Comparison of ENCODE assay signal across 2 cellular contexts in the genomic region with DNA sequence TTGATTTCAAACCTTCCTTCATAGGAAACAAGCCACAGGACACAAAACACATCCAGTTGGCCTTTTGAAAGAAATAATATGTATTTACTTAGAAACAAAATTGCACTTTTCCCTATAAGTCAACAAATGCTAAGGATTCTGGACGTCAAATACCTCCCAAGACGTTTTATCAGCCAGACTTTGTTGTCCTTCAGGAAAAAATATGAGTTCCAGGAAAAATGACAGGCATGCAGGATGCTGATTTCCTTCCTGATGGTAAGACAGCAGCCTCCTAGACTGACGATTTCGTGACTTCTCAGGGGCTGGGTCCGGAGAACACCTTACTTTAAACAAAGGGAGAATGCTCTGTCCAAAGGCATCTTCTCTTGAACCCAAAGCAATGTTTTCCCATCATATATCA.
A peak's percentile ranks its signal among the peaks of the same experiment; 100 is the strongest.
TF ChIP-seq lines count a peak whose summit lies in the region.

No MANE protein-coding gene starts in this region.

TF ChIP-seq in A549, 52 proteins besides CTCF, POLR2A, EP300 and RAD21:
- TF ChIP-seq NFE2L2 (conservative IDR thresholded peaks at IDR 0.05; ENCODE audit: low read length): no peak
- TF ChIP-seq CEBPB (IDR thresholded peaks at IDR 0.05): no peak
- peak; percentile 58 for TF ChIP-seq GATA3 (IDR thresholded peaks at IDR 0.05; ENCODE audit: borderline replicate concordance)
- TF ChIP-seq JUN (IDR thresholded peaks at IDR 0.05): peak; percentile 44 to 60; a peak in 3 of 5 replicates
- TF ChIP-seq RCOR1 (IDR thresholded peaks at IDR 0.05; ENCODE audit: low read depth, low read length): no peak
- TF ChIP-seq FOSL2 (IDR thresholded peaks at IDR 0.05): no peak
- no peak for TF ChIP-seq FOSL2 (CRISPR knock-in tag; IDR thresholded peaks at IDR 0.05)

TF ChIP-seq in endothelial cell of umbilical vein, 7 proteins besides CTCF, POLR2A, EP300 and RAD21:
- TF ChIP-seq, protein P1, sequence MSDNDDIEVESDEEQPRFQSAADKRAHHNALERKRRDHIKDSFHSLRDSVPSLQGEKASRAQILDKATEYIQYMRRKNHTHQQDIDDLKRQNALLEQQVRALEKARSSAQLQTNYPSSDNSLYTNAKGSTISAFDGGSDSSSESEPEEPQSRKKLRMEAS (IDR thresholded peaks at IDR 0.05; ENCODE audit: insufficient read depth, insufficient read length): no peak
- TF ChIP-seq GATA2 (IDR thresholded peaks at IDR 0.05; ENCODE audit: insufficient read depth, insufficient read length, low read depth, low read length) (peak; percentile 60), FOS (IDR thresholded peaks at IDR 0.05; ENCODE audit: borderline replicate concordance, insufficient read depth, low read length) (peak; percentile 32)
TF ChIP-seq in endothelial cell of umbilical vein: peak in this region for 2.
